Comparison of ENCODE assay signal across 8 cellular contexts in the genomic region with DNA sequence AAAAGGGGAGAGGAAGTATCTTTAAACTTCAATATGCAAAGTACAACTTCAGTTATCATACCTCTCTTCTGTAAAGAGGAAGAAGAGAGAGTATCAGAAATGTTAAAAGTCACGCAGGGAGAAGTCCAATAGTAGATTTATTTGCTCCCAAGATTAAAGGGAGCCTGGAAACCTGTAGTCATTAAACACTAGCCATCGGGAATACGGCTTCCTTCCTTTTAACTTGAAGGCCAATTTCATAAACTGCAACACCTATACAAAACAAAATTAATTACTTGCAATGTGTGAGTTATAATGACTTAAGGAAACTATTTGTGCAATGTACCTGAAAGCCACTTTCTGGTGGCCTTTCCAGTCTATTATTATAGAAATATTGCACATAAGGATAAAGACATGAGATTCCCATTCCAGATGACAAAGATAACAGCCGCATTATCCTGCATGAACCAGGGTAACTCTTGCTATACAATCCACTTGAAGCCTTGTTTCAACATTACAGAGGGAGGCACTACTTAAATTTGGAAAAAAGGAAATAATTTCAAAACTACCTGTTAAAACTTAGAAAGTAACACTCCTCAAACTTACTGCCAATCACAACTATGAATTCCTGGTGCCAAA. TPM values are rescaled to one million over a fixed set of nuclear protein-coding genes. Genes with fewer than 3 reads are reported as not detected.
DNase-seq lines count a peak whose midpoint lies in the region; ATAC-seq, FAIRE-seq and TF ChIP-seq lines count a peak whose summit lies in the region.

No MANE protein-coding gene starts in this region.

- H3K9ac ChIP-seq in NT2/D1 (ENCODE audit: insufficient read length, low read depth) (no peak overlapping the region), endothelial cell of umbilical vein (replicated peaks; ENCODE audit: extremely low read depth, insufficient read depth, low read length) (peak overlapping the region; percentile 89)

- DNase-seq in NT2/D1 (ENCODE audit: low read depth, low spot score) (no peak), endothelial cell of umbilical vein (ENCODE audit: low read depth, low spot score) (no peak), osteocyte (ENCODE audit: extremely low spot score, unreplicated experiment) (no peak), NCI-H446 treated with DMSO at 0.1 percent for 48 hours (lab: John Stamatoyannopoulos, UW) (no peak), GM10248 (ENCODE audit: extremely low spot score) (no peak)
- no peak for DNase-seq in stimulated activated CD4-positive, alpha-beta T cell treated with anti-CD3 and anti-CD28 coated beads, Interleukin-4, amount 100 ng/mL, for 24 hours

- H3K27me3 ChIP-seq in DOHH2 (ENCODE audit: control insufficient read depth, low read length) (no peaks in the 10 kb centered on the region), NT2/D1 (ENCODE audit: insufficient read depth, insufficient read length) (no peaks in the 10 kb centered on the region), endothelial cell of umbilical vein (ENCODE audit: control insufficient read depth in 2 of 2, insufficient read depth in 2 of 2, low read length in 2 of 2) (no peaks in the 10 kb centered on the region)

- H3K36me3 ChIP-seq in DOHH2 (ENCODE audit: control insufficient read depth, low read length) (peaks cover 94% of the 10 kb centered on the region), NT2/D1 (ENCODE audit: insufficient read depth, insufficient read length, low read length) (peaks cover 24% of the 10 kb centered on the region), endothelial cell of umbilical vein (ENCODE audit: control insufficient read depth in 2 of 2, extremely low read depth in 1 of 2, insufficient read depth in 2 of 2, low read length in 2 of 2) (peaks cover 0 to 12% of the 10 kb centered on the region in 2 experiments)

- H3K4me3 Mint-ChIP-seq in osteocyte (ENCODE audit: unreplicated experiment): peak overlapping the region; percentile 99

- CTCF ChIA-PET in endothelial cell of umbilical vein (lab: Charles Lee): interaction anchor here (0.6 to 7.1 kb wide), 5 partner anchors 150 to 759 kb away, joined by 3 to 154 read pairs (median 37); no protein-coding TSS in a partner anchor
- CTCF ChIA-PET in GM10248 (lab: Yijun Ruan, JAX): interaction anchor here (1.0 to 1.9 kb wide), 5 partner anchors 8 to 759 kb away, joined by 3 to 5 read pairs (median 3); no protein-coding TSS in a partner anchor

- H3K4me1 Mint-ChIP-seq in osteocyte (ENCODE audit: unreplicated experiment): peaks cover 76% of the 10 kb centered on the region

- POLR2A ChIA-PET in endothelial cell of umbilical vein (lab: Charles Lee): interaction anchor here (0.7 to 1.0 kb wide), 6 partner anchors 91 to 759 kb away, joined by 3 to 6 read pairs (median 4); no protein-coding TSS in a partner anchor
- POLR2A ChIA-PET in GM10248 (lab: Yijun Ruan, JAX): interaction anchor here (0.7 to 1.4 kb wide), 8 partner anchors 8 to 759 kb away, joined by 3 to 7 read pairs (median 4); no protein-coding TSS in a partner anchor

- BruUV-seq in endothelial cell of umbilical vein (replicated peaks; lab: Mats Ljungman, UMichigan): no TSS peak

- no peak for ATAC-seq in GM21447 (IDR thresholded peaks at IDR 0.05; ENCODE audit: unreplicated experiment)

- H3K4me3 ChIP-seq in DOHH2 (ENCODE audit: low read length): peak overlapping the region; percentile 94
- H3K4me3 ChIP-seq in NT2/D1 (ENCODE audit: insufficient read length, low read depth): peak overlapping the region; percentile 0
- H3K4me3 ChIP-seq in endothelial cell of umbilical vein (replicated peaks in 1 of 3; ENCODE audit: insufficient read depth in 1 of 3, low read depth in 1 of 3, low read length in 3 of 3): peak overlapping the region; percentile 53 to 86 (median 85)

- H4K20me1 ChIP-seq in DOHH2 (ENCODE audit: control insufficient read depth, insufficient read depth, low read depth, low read length): peaks cover 79% of the 10 kb centered on the region
- peaks cover 6% of the 10 kb centered on the region for H4K20me1 ChIP-seq in endothelial cell of umbilical vein (replicated peaks; ENCODE audit: control insufficient read depth, extremely low read depth, insufficient read depth, low read length)

- peaks cover 47% of the 10 kb centered on the region for H3K4me1 ChIP-seq in DOHH2 (ENCODE audit: control insufficient read depth, low read length)
- H3K4me1 ChIP-seq in NT2/D1 (ENCODE audit: insufficient read depth, insufficient read length): no peaks in the 10 kb centered on the region
- H3K4me1 ChIP-seq in endothelial cell of umbilical vein (ENCODE audit: control insufficient read depth, extremely low read depth, insufficient read depth, low read length): peaks cover 55% of the 10 kb centered on the region

- intact Hi-C loops in endothelial cell of umbilical vein (cut with micrococcal nuclease): loop anchor here (5.0 kb wide), 1 partner anchor 214 kb away; no protein-coding TSS in a partner anchor

- H3K27me3 Mint-ChIP-seq in osteocyte (ENCODE audit: unreplicated experiment): no peaks in the 10 kb centered on the region

- H3K79me2 ChIP-seq in DOHH2 (ENCODE audit: control insufficient read depth, low read length) (peaks cover 97% of the 10 kb centered on the region), endothelial cell of umbilical vein (ENCODE audit: control insufficient read depth, insufficient read depth, low read length) (peaks cover 93% of the 10 kb centered on the region)

- no peaks in the 10 kb centered on the region for H3K9me3 Mint-ChIP-seq in osteocyte (ENCODE audit: unreplicated experiment)

- peaks cover 29% of the 10 kb centered on the region for H3F3A ChIP-seq in DOHH2 (ENCODE audit: control insufficient read depth, insufficient read depth)

- H2AFZ ChIP-seq in endothelial cell of umbilical vein (ENCODE audit: low read depth, low read length): no peak overlapping the region

- TF ChIP-seq CTCF in DOHH2 (IDR thresholded peaks at IDR 0.05; ENCODE audit: low read depth, low read length, poor library complexity, severe bottlenecking) (no peak), endothelial cell of umbilical vein (IDR thresholded peaks at IDR 0.05; ENCODE audit: extremely low read depth in 1 of 2, insufficient read depth in 1 of 2, low read depth in 1 of 2, low read length in 2 of 2) (no peak), osteocyte (IDR thresholded peaks at IDR 0.05) (no peak), GM10248 (IDR thresholded peaks at IDR 0.05; ENCODE audit: control extremely low read depth, extremely low read depth, low read depth, missing control alignments) (no peak)

- no peak for FAIRE-seq in endothelial cell of umbilical vein (lab: Jason Lieb, UNC)

- dilution Hi-C loops in endothelial cell of umbilical vein (cut with MboI; ENCODE audit: extremely low pct_ligation_motif_present, low sequenced_read_pairs): no loop called here

- H3K36me3 Mint-ChIP-seq in osteocyte (ENCODE audit: unreplicated experiment): peaks cover 47% of the 10 kb centered on the region

- H3K27ac Mint-ChIP-seq in osteocyte (ENCODE audit: unreplicated experiment): peak overlapping the region; percentile 74

- TF ChIP-seq POLR2A in endothelial cell of umbilical vein (IDR thresholded peaks at IDR 0.05; ENCODE audit: low read depth, low read length): no peak

- H3K27ac ChIP-seq in DOHH2 (ENCODE audit: low read depth, low read length) (peak overlapping the region; percentile 75), endothelial cell of umbilical vein (ENCODE audit: insufficient read depth, low read depth, low read length) (peak overlapping the region; percentile 46)

- no peaks in the 10 kb centered on the region for H3K9me1 ChIP-seq in endothelial cell of umbilical vein (replicated peaks; ENCODE audit: control insufficient read depth, extremely low read depth, insufficient read depth, low read length)

- no peaks in the 10 kb centered on the region for H3K9me2 ChIP-seq in DOHH2 (replicated peaks; ENCODE audit: control insufficient read depth, low read length)

- peak overlapping the region; percentile 94 for H3K4me2 ChIP-seq in DOHH2 (ENCODE audit: low read length)
- peak overlapping the region; percentile 96 for H3K4me2 ChIP-seq in endothelial cell of umbilical vein (ENCODE audit: insufficient read depth, low read length)

- H3K9me3 ChIP-seq in DOHH2 (ENCODE audit: control insufficient read depth, insufficient read depth, low read length): no peaks in the 10 kb centered on the region
- H3K9me3 ChIP-seq in NT2/D1 (ENCODE audit: insufficient read depth, low read length): no peaks in the 10 kb centered on the region
- no peaks in the 10 kb centered on the region for H3K9me3 ChIP-seq in endothelial cell of umbilical vein (replicated peaks; ENCODE audit: control insufficient read depth, insufficient read depth, low read length)

TF ChIP-seq in endothelial cell of umbilical vein, 7 proteins besides CTCF, POLR2A, EP300 and RAD21:
- no peak for TF ChIP-seq MYC (IDR thresholded peaks at IDR 0.05; ENCODE audit: low read depth, low read length)
- peak; percentile 41 for TF ChIP-seq GATA2 (IDR thresholded peaks at IDR 0.05; ENCODE audit: insufficient read depth, insufficient read length, low read depth, low read length)

RNA-seq across cellular contexts. Expression of a gene that starts 4.6 kb away (rescaled TPM):
- 89.5 and 104 TPM in 2 replicates for total RNA-seq in endothelial cell of umbilical vein
- polyA plus RNA-seq in endothelial cell of umbilical vein: 42.8 and 45.5 TPM in 2 replicates
- polyA plus RNA-seq in endothelial cell of umbilical vein (2011; cell fraction: cytosol; rRNA removed): 69.1 and 74.9 TPM in 2 replicates
- polyA plus RNA-seq in endothelial cell of umbilical vein (2011; cell fraction: nucleus; rRNA removed): 41.1 and 47.4 TPM in 2 replicates
- polyA plus RNA-seq in endothelial cell of umbilical vein (2012): 57.0 and 58.2 TPM in 2 replicates
- 109 and 157 TPM in 2 replicates for polyA minus RNA-seq in endothelial cell of umbilical vein
- 16.5 TPM for polyA minus RNA-seq in endothelial cell of umbilical vein (2011; cell fraction: cytosol; rRNA and poly(A)+ RNA removed)
- polyA minus RNA-seq in endothelial cell of umbilical vein (2011; cell fraction: nucleus; rRNA and poly(A)+ RNA removed): 99.3 and 105 TPM in 2 replicates
- 107 and 121 TPM in 2 replicates for total RNA-seq in osteocyte

Comparison
In these comparisons a context has a peak if more than half of its experiments do, and no peak if none do; other contexts are left out.
1. H3K4me3 ChIP-seq: peak in every context shown above with its lines; median percentile 94 in DOHH2; 85 in endothelial cell of umbilical vein; 0 in NT2/D1.